ENCODE assay signal across 8 cellular contexts in the genomic region with DNA sequence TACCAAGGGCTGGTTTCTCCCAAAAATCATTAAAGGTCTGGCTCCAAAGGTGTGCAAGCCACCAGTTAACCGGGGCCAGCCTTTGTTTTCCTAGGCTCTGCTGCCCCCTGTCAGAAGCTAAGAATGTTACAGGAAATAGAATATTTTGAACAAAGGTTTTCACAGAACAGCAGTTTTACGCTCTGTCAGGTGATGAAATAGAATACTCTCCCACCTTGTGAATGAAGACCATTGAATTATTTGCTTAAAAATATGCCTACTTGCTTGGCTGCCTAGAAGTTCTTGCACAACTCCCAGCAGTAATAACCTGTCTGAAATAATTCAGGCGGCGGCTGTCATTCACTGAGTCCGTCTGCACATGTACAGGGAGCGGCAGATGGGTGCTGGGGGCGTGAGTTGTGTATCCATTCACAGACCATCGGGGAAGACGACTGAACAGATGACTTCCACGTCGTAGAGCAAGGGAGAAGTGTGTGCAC. TPM values are rescaled to one million over a fixed set of nuclear protein-coding genes. Genes with fewer than 3 reads are reported as not detected.
DNase-seq lines count a peak whose midpoint lies in the region; ATAC-seq and TF ChIP-seq lines count a peak whose summit lies in the region.

No MANE protein-coding gene starts in this region.

- no peaks in the 10 kb centered on the region for H3K9me3 Mint-ChIP-seq in activated naive CD8-positive, alpha-beta T cell (ENCODE audit: low read depth)

- no peaks in the 10 kb centered on the region for H3K27me3 ChIP-seq in MM.1S (replicated peaks; ENCODE audit: insufficient read depth, low read length)
- H3K27me3 ChIP-seq in heart right ventricle, result no peaks in the 10 kb centered on the region

- no peak for DNase-seq in GM12864 (ENCODE audit: low read depth)
- peak; percentile 63 for DNase-seq in MM.1S
- DNase-seq in heart right ventricle, result peak in 1 of 2 donors; percentile 43
- DNase-seq in retina, result peak; percentile 70
- no peak for DNase-seq in amniotic stem cell (lab: John Stamatoyannopoulos, UW)

- H3K36me3 ChIP-seq in MM.1S (replicated peaks; ENCODE audit: insufficient read depth, low read length) (no peaks in the 10 kb centered on the region), heart right ventricle (no peaks in the 10 kb centered on the region)

- ATAC-seq in SK-N-SH treated with all-trans-retinoic acid at 6 μM for 48 hours, result peak; percentile 88
- peak in 7 of 8 donors; percentile 52 to 77 (median 69) for ATAC-seq in heart right ventricle
- no peak for ATAC-seq in HG03378 (IDR thresholded peaks at IDR 0.05; ENCODE audit: unreplicated experiment)

- 31 to 36% methylated on average over 11 of the region's 11 CpGs for WGBS in heart right ventricle, 2 donors

- H3K4me3 ChIP-seq in GM12864 (ENCODE audit: low read depth, low read length) (no peak overlapping the region), MM.1S (ENCODE audit: low read length) (no peak overlapping the region), heart right ventricle (no peak overlapping the region)

- no peaks in the 10 kb centered on the region for H3F3A ChIP-seq in MM.1S (ENCODE audit: insufficient read depth, low read length)

- H3K79me2 ChIP-seq in MM.1S (ENCODE audit: low read length), result no peaks in the 10 kb centered on the region

- intact Hi-C loops in heart right ventricle (cut with DNase I), result loop anchor here (1.0 to 10.0 kb wide), 14 partner anchors 64 to 371 kb away; a partner anchor contains a TSS

- peak overlapping the region; percentile 34 for H3K27ac Mint-ChIP-seq in activated naive CD8-positive, alpha-beta T cell

- H3K27ac ChIP-seq in MM.1S (ENCODE audit: low read length), result no peak overlapping the region
- no peak overlapping the region for H3K27ac ChIP-seq in heart right ventricle

- no peaks in the 10 kb centered on the region for H3K4me1 ChIP-seq in MM.1S (ENCODE audit: low read length)
- peaks cover 0 to 6% (median 0%) of the 10 kb centered on the region in 9 donors for H3K4me1 ChIP-seq in heart right ventricle

- TF ChIP-seq CTCF in GM12864 (IDR thresholded peaks at IDR 0.05; ENCODE audit: low read depth, low read length, missing control alignments) (peak; percentile 64), MM.1S (IDR thresholded peaks at IDR 0.05; ENCODE audit: low read length) (peak; percentile 75), heart right ventricle (IDR thresholded peaks at IDR 0.05) (peak; percentile 51 to 90 (median 76))

- peaks cover 1% of the 10 kb centered on the region for H3K27me3 Mint-ChIP-seq in activated naive CD8-positive, alpha-beta T cell

- H3K36me3 Mint-ChIP-seq in activated naive CD8-positive, alpha-beta T cell, result no peaks in the 10 kb centered on the region

- H4K20me1 ChIP-seq in MM.1S (ENCODE audit: insufficient read depth, low read length), result no peaks in the 10 kb centered on the region

- H2AFZ ChIP-seq in MM.1S (ENCODE audit: low read length), result no peak overlapping the region

- H3K4me3 Mint-ChIP-seq in activated naive CD8-positive, alpha-beta T cell, result no peak overlapping the region

- no peak overlapping the region for H3K9ac ChIP-seq in MM.1S (ENCODE audit: low read length)

- H3K4me1 Mint-ChIP-seq in activated naive CD8-positive, alpha-beta T cell (ENCODE audit: low read depth), result peaks cover 11% of the 10 kb centered on the region

- no peak overlapping the region for H3K4me2 ChIP-seq in MM.1S (ENCODE audit: low read depth, low read length)

- no peaks in the 10 kb centered on the region for H3K9me2 ChIP-seq in MM.1S (replicated peaks; ENCODE audit: insufficient read depth, low read length)

- H3K9me3 ChIP-seq in MM.1S (replicated peaks; ENCODE audit: insufficient read depth, low read length), result no peaks in the 10 kb centered on the region
- no peaks in the 10 kb centered on the region for H3K9me3 ChIP-seq in heart right ventricle

TF ChIP-seq in SK-N-SH treated with all-trans-retinoic acid at 6 μM for 48 hours, 23 proteins besides CTCF, POLR2A, EP300 and RAD21:
- TF ChIP-seq ARNTL (CRISPR knock-in tag; IDR thresholded peaks at IDR 0.05; ENCODE audit: borderline replicate concordance, low read depth), result no peak
- TF ChIP-seq ZFP30 (CRISPR knock-in tag; IDR thresholded peaks at IDR 0.05), result no peak
- TF ChIP-seq PPARA (CRISPR knock-in tag; IDR thresholded peaks at IDR 0.05; ENCODE audit: borderline replicate concordance), result no peak
- TF ChIP-seq, protein P1, sequence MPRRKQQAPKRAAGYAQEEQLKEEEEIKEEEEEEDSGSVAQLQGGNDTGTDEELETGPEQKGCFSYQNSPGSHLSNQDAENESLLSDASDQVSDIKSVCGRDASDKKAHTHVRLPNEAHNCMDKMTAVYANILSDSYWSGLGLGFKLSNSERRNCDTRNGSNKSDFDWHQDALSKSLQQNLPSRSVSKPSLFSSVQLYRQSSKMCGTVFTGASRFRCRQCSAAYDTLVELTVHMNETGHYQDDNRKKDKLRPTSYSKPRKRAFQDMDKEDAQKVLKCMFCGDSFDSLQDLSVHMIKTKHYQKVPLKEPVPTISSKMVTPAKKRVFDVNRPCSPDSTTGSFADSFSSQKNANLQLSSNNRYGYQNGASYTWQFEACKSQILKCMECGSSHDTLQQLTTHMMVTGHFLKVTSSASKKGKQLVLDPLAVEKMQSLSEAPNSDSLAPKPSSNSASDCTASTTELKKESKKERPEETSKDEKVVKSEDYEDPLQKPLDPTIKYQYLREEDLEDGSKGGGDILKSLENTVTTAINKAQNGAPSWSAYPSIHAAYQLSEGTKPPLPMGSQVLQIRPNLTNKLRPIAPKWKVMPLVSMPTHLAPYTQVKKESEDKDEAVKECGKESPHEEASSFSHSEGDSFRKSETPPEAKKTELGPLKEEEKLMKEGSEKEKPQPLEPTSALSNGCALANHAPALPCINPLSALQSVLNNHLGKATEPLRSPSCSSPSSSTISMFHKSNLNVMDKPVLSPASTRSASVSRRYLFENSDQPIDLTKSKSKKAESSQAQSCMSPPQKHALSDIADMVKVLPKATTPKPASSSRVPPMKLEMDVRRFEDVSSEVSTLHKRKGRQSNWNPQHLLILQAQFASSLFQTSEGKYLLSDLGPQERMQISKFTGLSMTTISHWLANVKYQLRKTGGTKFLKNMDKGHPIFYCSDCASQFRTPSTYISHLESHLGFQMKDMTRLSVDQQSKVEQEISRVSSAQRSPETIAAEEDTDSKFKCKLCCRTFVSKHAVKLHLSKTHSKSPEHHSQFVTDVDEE (CRISPR knock-in tag; IDR thresholded peaks at IDR 0.05), result no peak
- no peak for TF ChIP-seq OSR1 (CRISPR knock-in tag; IDR thresholded peaks at IDR 0.05)
- no peak for TF ChIP-seq ESRRG (CRISPR knock-in tag; IDR thresholded peaks at IDR 0.05)
- TF ChIP-seq, protein P2, sequence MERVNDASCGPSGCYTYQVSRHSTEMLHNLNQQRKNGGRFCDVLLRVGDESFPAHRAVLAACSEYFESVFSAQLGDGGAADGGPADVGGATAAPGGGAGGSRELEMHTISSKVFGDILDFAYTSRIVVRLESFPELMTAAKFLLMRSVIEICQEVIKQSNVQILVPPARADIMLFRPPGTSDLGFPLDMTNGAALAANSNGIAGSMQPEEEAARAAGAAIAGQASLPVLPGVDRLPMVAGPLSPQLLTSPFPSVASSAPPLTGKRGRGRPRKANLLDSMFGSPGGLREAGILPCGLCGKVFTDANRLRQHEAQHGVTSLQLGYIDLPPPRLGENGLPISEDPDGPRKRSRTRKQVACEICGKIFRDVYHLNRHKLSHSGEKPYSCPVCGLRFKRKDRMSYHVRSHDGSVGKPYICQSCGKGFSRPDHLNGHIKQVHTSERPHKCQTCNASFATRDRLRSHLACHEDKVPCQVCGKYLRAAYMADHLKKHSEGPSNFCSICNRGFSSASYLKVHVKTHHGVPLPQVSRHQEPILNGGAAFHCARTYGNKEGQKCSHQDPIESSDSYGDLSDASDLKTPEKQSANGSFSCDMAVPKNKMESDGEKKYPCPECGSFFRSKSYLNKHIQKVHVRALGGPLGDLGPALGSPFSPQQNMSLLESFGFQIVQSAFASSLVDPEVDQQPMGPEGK (CRISPR knock-in tag; IDR thresholded peaks at IDR 0.05; ENCODE audit: borderline replicate concordance), result no peak
- no peak for TF ChIP-seq GLIS3 (CRISPR knock-in tag; IDR thresholded peaks at IDR 0.05)

RNA-seq across cellular contexts. Expression of a gene that starts 56.3 kb away (rescaled TPM):
- 100 to 1,000 TPM; 132 to 162 (median 151) TPM for total RNA-seq in heart right ventricle
- polyA plus RNA-seq in heart right ventricle, result 100 to 1,000 TPM; 103 to 206 TPM

Comparison
In these comparisons a context has a peak if more than half of its experiments do, and no peak if none do; other contexts are left out.
1. DNase-seq: peak in MM.1S (single experiment) and retina (single experiment); none in GM12864 (single experiment) and amniotic stem cell (single experiment).
2. Peak in every context shown above with its lines, with median percentiles within 50 percentile points of each other: CTCF ChIP-seq.